In genomic region chr21:43357708-43358430, GRCh38 we compare ENCODE assay signal across 11 cellular contexts.
"Had no signal": no experiment of that assay in that cellular context is flagged by ENCODE, and none has a peak within 500 bp of the region (broad histone marks: within the 10 kb centered on the region; RNA-seq: fewer than 3 reads in every experiment).

No MANE protein-coding gene starts in this region.

- H3K27me3 ChIP-seq: tibial nerve, uterus had no signal

- DNase-seq: activated naive CD4-positive, alpha-beta T cell treated with anti-CD3 and anti-CD28 coated beads, Interleukin-2, amount 50 U/mL, for 16 hours; amniotic stem cell; central memory CD4-positive, alpha-beta T cell; cortex of kidney; effector CD4-positive, alpha-beta T cell; hypothalamus; stimulated activated CD4-positive, alpha-beta T cell treated with anti-CD3 and anti-CD28 coated beads, Interleukin-2, amount 100 ng/mL, for 48 hours; stimulated activated naive B cell treated with anti-CD40 and anti-IgM and Interleukin-4, amounts not matched to agents 10 μg/mL and 1 μg/mL and 100 μg/mL, for 72 hours; uterus had no signal

- H3K36me3 ChIP-seq: esophagus muscularis mucosa, tibial nerve, uterus had no signal

- H3K27me3 Mint-ChIP-seq: stimulated activated naive B cell treated with anti-CD40 and anti-IgM and Interleukin-4, amounts not matched to agents 10 μg/mL and 1 μg/mL and 100 μg/mL, for 72 hours had no signal

- H3K4me3 ChIP-seq: esophagus muscularis mucosa, tibial nerve, uterus had no signal

- H3K27ac Mint-ChIP-seq: stimulated activated naive B cell treated with anti-CD40 and anti-IgM and Interleukin-4, amounts not matched to agents 10 μg/mL and 1 μg/mL and 100 μg/mL, for 72 hours had no signal

- H3K4me1 ChIP-seq: uterus had no signal

- H3K9me3 Mint-ChIP-seq: stimulated activated naive B cell treated with anti-CD40 and anti-IgM and Interleukin-4, amounts not matched to agents 10 μg/mL and 1 μg/mL and 100 μg/mL, for 72 hours had no signal

- ATAC-seq: stimulated activated naive B cell treated with anti-CD40 and anti-IgM and Interleukin-4, amounts not matched to agents 10 μg/mL and 1 μg/mL and 100 μg/mL, for 72 hours had no signal

- H3K27ac ChIP-seq: esophagus muscularis mucosa, tibial nerve, uterus had no signal

- H3K36me3 Mint-ChIP-seq: stimulated activated naive B cell treated with anti-CD40 and anti-IgM and Interleukin-4, amounts not matched to agents 10 μg/mL and 1 μg/mL and 100 μg/mL, for 72 hours had no signal

- H3K9me3 ChIP-seq: esophagus muscularis mucosa, tibial nerve, uterus had no signal

- H3K4me3 Mint-ChIP-seq: stimulated activated naive B cell treated with anti-CD40 and anti-IgM and Interleukin-4, amounts not matched to agents 10 μg/mL and 1 μg/mL and 100 μg/mL, for 72 hours had no signal
